ENCODE assay signal across 8 cellular contexts in genomic region chr15:35545825-35546580, GRCh38. TPM values are rescaled to one million over a fixed set of nuclear protein-coding genes. Genes with fewer than 3 reads are reported as not detected.
DNase-seq lines count a peak whose midpoint lies in the region; ATAC-seq and TF ChIP-seq lines count a peak whose summit lies in the region.

A gene with protein sequence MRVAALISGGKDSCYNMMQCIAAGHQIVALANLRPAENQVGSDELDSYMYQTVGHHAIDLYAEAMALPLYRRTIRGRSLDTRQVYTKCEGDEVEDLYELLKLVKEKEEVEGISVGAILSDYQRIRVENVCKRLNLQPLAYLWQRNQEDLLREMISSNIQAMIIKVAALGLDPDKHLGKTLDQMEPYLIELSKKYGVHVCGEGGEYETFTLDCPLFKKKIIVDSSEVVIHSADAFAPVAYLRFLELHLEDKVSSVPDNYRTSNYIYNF (minus strand): TSS chr15:35546165. CDS start chr15:35546141, 24 bp downstream.

- no peaks in the 10 kb centered on the region for H3K9me3 Mint-ChIP-seq in activated naive CD4-positive, alpha-beta T cell treated with anti-CD3 and anti-CD28 coated beads for 36 hours

- DNase-seq in GDM1 (lab: John Stamatoyannopoulos, UW) (peak; percentile 86), H7 (peak; percentile 78), SK-MEL-5 (ENCODE audit: low read depth, low spot score) (peak; percentile 81), globus pallidus (ENCODE audit: low spot score) (peak; percentile 75), omental fat pad (ENCODE audit: low spot score) (peak; percentile 40)
- peak; percentile 77 for DNase-seq in activated naive CD4-positive, alpha-beta T cell treated with anti-CD3 and anti-CD28 coated beads for 36 hours

- H3K36me3 ChIP-seq in H7 (replicated peaks; ENCODE audit: control insufficient read depth, insufficient read depth, low read length) = peaks cover 1% of the 10 kb centered on the region; the same call in 1 of the 2 replicates
- no peaks in the 10 kb centered on the region for H3K36me3 ChIP-seq in Loucy (ENCODE audit: insufficient read depth, low read length)

- peaks cover 22% of the 10 kb centered on the region for H3K4me1 ChIP-seq in Loucy (ENCODE audit: insufficient read depth, low read length, poor library complexity, severe bottlenecking)

- no peaks in the 10 kb centered on the region for H3F3A ChIP-seq in Loucy (ENCODE audit: low read depth)

- peak within 1 kb of the TSS; percentile 78 for H3K27ac ChIP-seq in temporal lobe (ENCODE audit: low read depth, low read length)

- in situ Hi-C loops in SK-MEL-5 (cut with HindIII; ENCODE audit: low pct_unique_long_range_greater_than_20kb, low sequenced_read_pairs) = no loop called here

- H3K4me1 Mint-ChIP-seq in activated naive CD4-positive, alpha-beta T cell treated with anti-CD3 and anti-CD28 coated beads for 36 hours (ENCODE audit: low read depth) = peaks cover 28% of the 10 kb centered on the region

- TF ChIP-seq CTCF in Loucy (conservative IDR thresholded peaks at IDR 0.05; ENCODE audit: low read length) (no peak), omental fat pad (IDR thresholded peaks at IDR 0.05) (no peak)

- H3K4me3 Mint-ChIP-seq in activated naive CD4-positive, alpha-beta T cell treated with anti-CD3 and anti-CD28 coated beads for 36 hours = peak within 1 kb of the TSS; percentile 98

- intact Hi-C loops in activated naive CD4-positive, alpha-beta T cell treated with anti-CD3 and anti-CD28 coated beads for 36 hours (cut with micrococcal nuclease) = loop anchor here (1.0 to 10.0 kb wide), 6 partner anchors 126 to 1559 kb away; partner anchors contain the start of genes AVEN, CDIN1, EMC7 and MEIS2

- H3K27ac Mint-ChIP-seq in activated naive CD4-positive, alpha-beta T cell treated with anti-CD3 and anti-CD28 coated beads for 36 hours = peak within 1 kb of the TSS; percentile 97

- no peaks in the 10 kb centered on the region for H3K27me3 ChIP-seq in H7 (ENCODE audit: control insufficient read depth, insufficient read depth, low read length)
- no peaks in the 10 kb centered on the region for H3K27me3 ChIP-seq in Loucy (ENCODE audit: insufficient read depth, low read length, poor library complexity, severe bottlenecking)

- CTCF ChIA-PET in activated naive CD4-positive, alpha-beta T cell treated with anti-CD3 and anti-CD28 coated beads for 36 hours (lab: Charles Lee) = no interaction called here

- H3K9me2 ChIP-seq in Loucy (replicated peaks; ENCODE audit: low read depth, low read length) = no peaks in the 10 kb centered on the region

- H3K36me3 Mint-ChIP-seq in activated naive CD4-positive, alpha-beta T cell treated with anti-CD3 and anti-CD28 coated beads for 36 hours (ENCODE audit: low read depth) = no peaks in the 10 kb centered on the region

- peak within 1 kb of the TSS; percentile 92 for H2AFZ ChIP-seq in Loucy (ENCODE audit: low read length)

- H3K79me2 ChIP-seq in Loucy (ENCODE audit: insufficient read depth, low read length) = no peaks in the 10 kb centered on the region

- no peaks in the 10 kb centered on the region for H3K9me3 ChIP-seq in Loucy (ENCODE audit: insufficient read depth, low read depth, low read length)

- no peaks in the 10 kb centered on the region for H4K20me1 ChIP-seq in Loucy (ENCODE audit: insufficient read depth, low read length, poor library complexity, severe bottlenecking)

- H3K27me3 Mint-ChIP-seq in activated naive CD4-positive, alpha-beta T cell treated with anti-CD3 and anti-CD28 coated beads for 36 hours (ENCODE audit: low read depth) = no peaks in the 10 kb centered on the region

- ATAC-seq in omental fat pad (ENCODE audit: low FRiP score) = peak; percentile 87

- H3K4me3 ChIP-seq in H7 (ENCODE audit: insufficient read depth, low read depth, low read length) (peak within 1 kb of the TSS; percentile 68), Loucy (ENCODE audit: low read length, poor library complexity, severe bottlenecking) (peak within 1 kb of the TSS; percentile 84)

- peak within 1 kb of the TSS; percentile 89 for H3K4me2 ChIP-seq in Loucy (ENCODE audit: low read depth, low read length, poor library complexity, severe bottlenecking)

- H3K9ac ChIP-seq in Loucy (ENCODE audit: low read depth, low read length, poor library complexity, severe bottlenecking) = peak within 1 kb of the TSS; percentile 86

RNA-seq across cellular contexts. Expression of the gene that starts here (rescaled TPM):
- 11.7 and 15.1 TPM in 2 replicates for total RNA-seq in H7 (2014; rRNA removed; shearing (Covaris generic))
- 34.8 and 48.1 TPM in 2 replicates for total RNA-seq in SK-MEL-5 (2014; rRNA removed; shearing (Covaris generic))
- polyA plus RNA-seq in SK-MEL-5 (2015; cell fraction: cytosol; rRNA removed) = 16.1 and 33.6 TPM in 2 replicates
- polyA plus RNA-seq in SK-MEL-5 (2015; cell fraction: nucleus; rRNA removed) = 27.7 and 28.4 TPM in 2 replicates
- 10 to 100 TPM; 20.0 to 20.5 TPM for total RNA-seq in activated naive CD4-positive, alpha-beta T cell treated with anti-CD3 and anti-CD28 coated beads for 36 hours
- total RNA-seq in omental fat pad (10 to 100 TPM; 10.1 to 27.9 (median 13.7) TPM), temporal lobe (9.3 TPM)

Comparison
In these comparisons a context has a peak if more than half of its experiments do, and no peak if none do; other contexts are left out.
1. Peak in every context shown above with its lines: DNase-seq, ATAC-seq, H3K4me3 ChIP-seq and H3K27ac ChIP-seq.